Comparison of ENCODE assay signal across 14 cellular contexts in the genomic region with DNA sequence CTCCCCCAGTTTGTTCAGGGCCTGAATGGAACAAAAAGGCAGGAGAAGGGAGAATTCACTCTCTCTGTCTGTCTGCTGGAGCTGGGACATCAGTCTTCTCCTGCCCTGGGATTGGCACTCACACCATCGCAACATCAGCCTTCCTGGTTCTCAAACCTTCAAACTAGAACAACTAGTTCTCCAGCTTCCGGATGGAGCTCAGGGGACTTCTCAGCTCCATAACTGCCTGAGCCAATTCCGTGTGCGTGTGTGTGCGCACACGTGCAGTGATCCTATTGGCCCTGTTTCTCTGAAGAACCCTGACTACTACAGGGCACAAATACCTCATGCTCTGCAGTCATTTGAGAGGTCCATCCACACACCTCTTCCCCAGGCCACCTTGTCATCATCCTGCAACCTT. TPM values are rescaled to one million over a fixed set of nuclear protein-coding genes. Genes with fewer than 3 reads are reported as not detected.
A peak's percentile ranks its signal among the peaks of the same experiment; 100 is the strongest.
DNase-seq lines count a peak whose midpoint lies in the region; ATAC-seq and TF ChIP-seq lines count a peak whose summit lies in the region.
"Had no signal": no experiment of that assay in that cellular context is flagged by ENCODE, and none has a peak within 500 bp of the region (broad histone marks: within the 10 kb centered on the region; RNA-seq: fewer than 3 reads in every experiment).

No MANE protein-coding gene starts in this region.

- H3K36me3 ChIP-seq in mammary epithelial cell (ENCODE audit: insufficient read depth, low read length) (no peaks in the 10 kb centered on the region), PC-3 (ENCODE audit: low read depth, low read length) (no peaks in the 10 kb centered on the region)
- H3K36me3 ChIP-seq: BLaER1 treated with 17β-estradiol and CSF1 and Interleukin-3, amounts not matched to agents 10 nM and 100 nM; HAP-1 had no signal

- WGBS in mammary epithelial cell (ENCODE audit: low coverage, missing lambda C conversion rate), result 81% methylated on average over 5 of the region's 6 CpGs

- DNase-seq in T47D (ENCODE audit: low read depth in 1 of 2, low spot score in 1 of 2) (peak; percentile 50 to 90), mammary epithelial cell (no peak), PC-3 (peak; percentile 20), epithelial cell of prostate (ENCODE audit: low read depth, low spot score) (peak; percentile 31), SW480 (ENCODE audit: low spot score) (no peak), MV-4-11 (lab: John Stamatoyannopoulos, UW) (no peak), Kasumi-1 (lab: John Stamatoyannopoulos, UW) (no peak)
- DNase-seq: ACHN; CD4-positive, alpha-beta T cell; DND-41; GDM1 had no signal

- CTCF ChIA-PET in mammary epithelial cell (lab: Charles Lee; ENCODE audit: low non-redundant PET), result no interaction called here
- CTCF ChIA-PET in PC-3 (lab: Charles Lee), result no interaction called here

- no peaks in the 10 kb centered on the region for H3F3A ChIP-seq in PC-3 (ENCODE audit: low read length, unreplicated experiment)

- H3K4me1 ChIP-seq in mammary epithelial cell (ENCODE audit: insufficient read depth, low read length) (no peaks in the 10 kb centered on the region), PC-3 (ENCODE audit: insufficient read depth, low read length) (no peaks in the 10 kb centered on the region)
- H3K4me1 ChIP-seq: HAP-1 had no signal

- H3K27me3 ChIP-seq in mammary epithelial cell (ENCODE audit: insufficient read depth, low read length), result no peaks in the 10 kb centered on the region
- peaks cover 9% of the 10 kb centered on the region for H3K27me3 ChIP-seq in PC-3 (ENCODE audit: low read length)
- H3K27me3 ChIP-seq: BLaER1 treated with 17β-estradiol and CSF1 and Interleukin-3, amounts not matched to agents 10 nM and 100 nM had no signal

- no TSS peak for BruUV-seq in mammary epithelial cell (replicated peaks; lab: Mats Ljungman, UMichigan)
- BruUV-seq in PC-3 (replicated peaks; lab: Mats Ljungman, UMichigan), result no TSS peak

- dilution Hi-C loops in mammary epithelial cell (cut with HindIII; ENCODE audit: low sequenced_read_pairs), result no loop called here

- ATAC-seq in PC-3, result no peak
- ATAC-seq: HepG2 had no signal

- H3K9me3 ChIP-seq in mammary epithelial cell (replicated peaks; ENCODE audit: insufficient read depth, low read length), result no peaks in the 10 kb centered on the region
- H3K9me3 ChIP-seq in PC-3 (ENCODE audit: low read length), result no peaks in the 10 kb centered on the region
- H3K9me3 ChIP-seq: HAP-1 had no signal

- H3K27ac ChIP-seq in mammary epithelial cell (ENCODE audit: insufficient read depth, low read depth, low read length) (no peak overlapping the region), PC-3 (ENCODE audit: low read length) (no peak overlapping the region), epithelial cell of prostate (no peak overlapping the region)
- H3K27ac ChIP-seq: BLaER1 treated with 17β-estradiol and CSF1 and Interleukin-3, amounts not matched to agents 10 nM and 100 nM had no signal

- no peak overlapping the region for H3K4me2 ChIP-seq in mammary epithelial cell (ENCODE audit: insufficient read depth, low read depth, low read length)
- H3K4me2 ChIP-seq in PC-3 (ENCODE audit: low read length), result no peak overlapping the region
- H3K4me2 ChIP-seq: BLaER1 treated with 17β-estradiol and CSF1 and Interleukin-3, amounts not matched to agents 10 nM and 100 nM had no signal

- intact Hi-C loops in mammary epithelial cell (cut with micrococcal nuclease) (no loop called here), PC-3 (cut with micrococcal nuclease) (no loop called here)

- H3K79me2 ChIP-seq in mammary epithelial cell (ENCODE audit: insufficient read depth, low read length) (no peaks in the 10 kb centered on the region), PC-3 (ENCODE audit: low read length) (no peaks in the 10 kb centered on the region)

- H3K4me3 ChIP-seq in mammary epithelial cell (replicated peaks in 1 of 3; ENCODE audit: insufficient read depth in 1 of 3, low read depth in 2 of 3, low read length in 3 of 3) (no peak overlapping the region), PC-3 (ENCODE audit: low read length) (no peak overlapping the region)
- H3K4me3 ChIP-seq: BLaER1 treated with 17β-estradiol and CSF1 and Interleukin-3, amounts not matched to agents 10 nM and 100 nM; HAP-1 had no signal

- no peak overlapping the region for H3K9ac ChIP-seq in mammary epithelial cell (ENCODE audit: insufficient read depth, low read length)
- no peak overlapping the region for H3K9ac ChIP-seq in PC-3 (ENCODE audit: low read length)
- H3K9ac ChIP-seq: BLaER1 treated with 17β-estradiol and CSF1 and Interleukin-3, amounts not matched to agents 10 nM and 100 nM had no signal

- H4K20me1 ChIP-seq in mammary epithelial cell (ENCODE audit: insufficient read depth, low read length) (no peaks in the 10 kb centered on the region), PC-3 (ENCODE audit: low read length) (no peaks in the 10 kb centered on the region)

- in situ Hi-C loops in T47D (cut with HindIII; ENCODE audit: low pct_unique_long_range_greater_than_20kb, low sequenced_read_pairs) (no loop called here), mammary epithelial cell (cut with MboI; ENCODE audit: low sequenced_read_pairs in 2 of 2) (no loop called here)

- no peak for TF ChIP-seq CTCF in mammary epithelial cell (conservative IDR thresholded peaks at IDR 0.05 in 1 of 2, IDR thresholded peaks at IDR 0.05 in 1 of 2; ENCODE audit: extremely low read depth in 1 of 2, insufficient read depth in 1 of 2, low read depth in 1 of 2, low read length in 2 of 2)
- TF ChIP-seq CTCF in PC-3 (conservative IDR thresholded peaks at IDR 0.05; ENCODE audit: low read depth, low read length), result no peak

- no peak overlapping the region for H2AFZ ChIP-seq in mammary epithelial cell (ENCODE audit: low read depth, low read length)
- no peak overlapping the region for H2AFZ ChIP-seq in PC-3 (ENCODE audit: low read length)

- POLR2A ChIA-PET in PC-3 (lab: Charles Lee; ENCODE audit: unreplicated experiment), result no interaction called here

- no peaks in the 10 kb centered on the region for H3K9me2 ChIP-seq in PC-3 (replicated peaks; ENCODE audit: low read length)

RNA-seq across cellular contexts. Expression of gene MAN2B2, which starts 18.7 kb away (rescaled TPM):
- total RNA-seq in mammary epithelial cell, result 10 to 100 TPM; 21.3 to 34.7 TPM
- polyA plus RNA-seq in mammary epithelial cell, result 14.3 TPM
- polyA minus RNA-seq in mammary epithelial cell, result 10.1 TPM
- total RNA-seq in PC-3 (2014; rRNA removed), result 8.5 and 9.8 TPM in 2 replicates

Comparison
In these comparisons a context has a peak if more than half of its experiments do, and no peak if none do; other contexts are left out.
1. DNase-seq: peak in T47D (2 of 2), PC-3 (single experiment) and epithelial cell of prostate (single experiment); none in mammary epithelial cell (single experiment), SW480 (single experiment), MV-4-11 (single experiment) and Kasumi-1 (0 of 2).